ENCODE assay signal across 14 cellular contexts in genomic region chr17:67608691-67609090, GRCh38.
DNase-seq lines count a peak whose midpoint lies in the region; ATAC-seq and TF ChIP-seq lines count a peak whose summit lies in the region.
"Had no signal": no experiment of that assay in that cellular context is flagged by ENCODE, and none has a peak within 500 bp of the region (broad histone marks: within the 10 kb centered on the region; RNA-seq: fewer than 3 reads in every experiment).

No MANE protein-coding gene starts in this region.

- no peaks in the 10 kb centered on the region for H3K9me3 ChIP-seq in Peyer's patch

- peak; percentile 65 for DNase-seq in Daoy (ENCODE audit: low read depth)
- peak; percentile 25 for DNase-seq in RKO (ENCODE audit: low spot score)
- DNase-seq in non-pigmented ciliary epithelial cell (ENCODE audit: low read depth): peak; percentile 13
- no peak for DNase-seq in progenitor cell of endocrine pancreas (ENCODE audit: low spot score, unreplicated experiment)
- no peak for DNase-seq in activated T-helper 1 cell treated with anti-CD3 and anti-CD28 coated beads, Interleukin-12 subunit alpha, Interleukin-12 subunit beta, Interleukin-2, Interleukin-4 antibody, amounts not matched to agents 30 ng/mL and 10 ng/mL and 1 ng/mL, durations not matched to agents 14 hours and 24 hours and 36 hours (ENCODE audit: low spot score)
- no peak for DNase-seq in Peyer's patch
- no peak for DNase-seq in NCI-H345 treated with DMSO at 0.1 percent for 48 hours (lab: John Stamatoyannopoulos, UW; ENCODE audit: unreplicated experiment)
- DNase-seq: activated CD8-positive, alpha-beta memory T cell treated with anti-CD3 and anti-CD28 coated beads, Interleukin-2, amount 10 ng/mL, durations not matched to agents 7 days and 5 days; activated naive CD4-positive, alpha-beta T cell treated with anti-CD3 and anti-CD28 coated beads, Interleukin-2, amount 10 ng/mL, durations not matched to agents 7 days and 5 days; CD4-positive, CD25-positive, alpha-beta regulatory T cell; immature natural killer cell; retina; WERI-Rb-1 had no signal

- no peak overlapping the region for H3K27ac ChIP-seq in Peyer's patch
- H3K27ac ChIP-seq: WERI-Rb-1 had no signal

- H3K4me1 ChIP-seq in Peyer's patch: peaks cover 0 to 8% (median 0%) of the 10 kb centered on the region in 4 donors

- ATAC-seq in esophagus mucosa: peak; percentile 88
- ATAC-seq: activated CD8-positive, alpha-beta memory T cell treated with anti-CD3 and anti-CD28 coated beads, Interleukin-2, amount 10 ng/mL, durations not matched to agents 7 days and 5 days had no signal

- H3K4me1 Mint-ChIP-seq in progenitor cell of endocrine pancreas (ENCODE audit: low read depth): no peaks in the 10 kb centered on the region
- no peaks in the 10 kb centered on the region for H3K4me1 Mint-ChIP-seq in activated T-helper 1 cell treated with anti-CD3 and anti-CD28 coated beads, Interleukin-12 subunit alpha, Interleukin-12 subunit beta, Interleukin-2, Interleukin-4 antibody, amounts not matched to agents 30 ng/mL and 10 ng/mL and 1 ng/mL, durations not matched to agents 14 hours and 24 hours and 36 hours (ENCODE audit: low read depth)

- TF ChIP-seq CTCF in progenitor cell of endocrine pancreas (IDR thresholded peaks at IDR 0.05; ENCODE audit: unreplicated experiment): no peak
- TF ChIP-seq CTCF in Peyer's patch (IDR thresholded peaks at IDR 0.05): no peak

- intact Hi-C loops in activated T-helper 1 cell treated with anti-CD3 and anti-CD28 coated beads, Interleukin-12 subunit alpha, Interleukin-12 subunit beta, Interleukin-2, Interleukin-4 antibody, amounts not matched to agents 30 ng/mL and 10 ng/mL and 1 ng/mL, durations not matched to agents 14 hours and 24 hours and 36 hours (cut with micrococcal nuclease): no loop called here

- H3K36me3 ChIP-seq in Peyer's patch: no peaks in the 10 kb centered on the region
- H3K36me3 ChIP-seq: WERI-Rb-1 had no signal

- no peak overlapping the region for H3K27ac Mint-ChIP-seq in progenitor cell of endocrine pancreas
- H3K27ac Mint-ChIP-seq in activated T-helper 1 cell treated with anti-CD3 and anti-CD28 coated beads, Interleukin-12 subunit alpha, Interleukin-12 subunit beta, Interleukin-2, Interleukin-4 antibody, amounts not matched to agents 30 ng/mL and 10 ng/mL and 1 ng/mL, durations not matched to agents 14 hours and 24 hours and 36 hours: no peak overlapping the region
- H3K27ac Mint-ChIP-seq: activated CD8-positive, alpha-beta memory T cell treated with anti-CD3 and anti-CD28 coated beads, Interleukin-2, amount 10 ng/mL, durations not matched to agents 7 days and 5 days; activated naive CD4-positive, alpha-beta T cell treated with anti-CD3 and anti-CD28 coated beads, Interleukin-2, amount 10 ng/mL, durations not matched to agents 7 days and 5 days had no signal

- H3K27me3 Mint-ChIP-seq in progenitor cell of endocrine pancreas: no peaks in the 10 kb centered on the region
- H3K27me3 Mint-ChIP-seq in activated T-helper 1 cell treated with anti-CD3 and anti-CD28 coated beads, Interleukin-12 subunit alpha, Interleukin-12 subunit beta, Interleukin-2, Interleukin-4 antibody, amounts not matched to agents 30 ng/mL and 10 ng/mL and 1 ng/mL, durations not matched to agents 14 hours and 24 hours and 36 hours (ENCODE audit: insufficient read depth): no peaks in the 10 kb centered on the region
- H3K27me3 Mint-ChIP-seq: activated CD8-positive, alpha-beta memory T cell treated with anti-CD3 and anti-CD28 coated beads, Interleukin-2, amount 10 ng/mL, durations not matched to agents 7 days and 5 days; activated naive CD4-positive, alpha-beta T cell treated with anti-CD3 and anti-CD28 coated beads, Interleukin-2, amount 10 ng/mL, durations not matched to agents 7 days and 5 days; CD4-positive, CD25-positive, alpha-beta regulatory T cell had no signal

- H3K27me3 ChIP-seq in Peyer's patch: no peaks in the 10 kb centered on the region

- TF ChIP-seq POLR2A in Peyer's patch (IDR thresholded peaks at IDR 0.05): no peak

- H3K4me3 ChIP-seq in Peyer's patch: no peak overlapping the region

- no peak overlapping the region for H3K4me3 Mint-ChIP-seq in progenitor cell of endocrine pancreas (ENCODE audit: low read depth)
- no peak overlapping the region for H3K4me3 Mint-ChIP-seq in activated T-helper 1 cell treated with anti-CD3 and anti-CD28 coated beads, Interleukin-12 subunit alpha, Interleukin-12 subunit beta, Interleukin-2, Interleukin-4 antibody, amounts not matched to agents 30 ng/mL and 10 ng/mL and 1 ng/mL, durations not matched to agents 14 hours and 24 hours and 36 hours
- H3K4me3 Mint-ChIP-seq: activated CD8-positive, alpha-beta memory T cell treated with anti-CD3 and anti-CD28 coated beads, Interleukin-2, amount 10 ng/mL, durations not matched to agents 7 days and 5 days; activated naive CD4-positive, alpha-beta T cell treated with anti-CD3 and anti-CD28 coated beads, Interleukin-2, amount 10 ng/mL, durations not matched to agents 7 days and 5 days; CD4-positive, CD25-positive, alpha-beta regulatory T cell; immature natural killer cell had no signal

- H3K36me3 Mint-ChIP-seq in progenitor cell of endocrine pancreas (ENCODE audit: insufficient read depth): peaks cover 2% of the 10 kb centered on the region
- H3K36me3 Mint-ChIP-seq in activated T-helper 1 cell treated with anti-CD3 and anti-CD28 coated beads, Interleukin-12 subunit alpha, Interleukin-12 subunit beta, Interleukin-2, Interleukin-4 antibody, amounts not matched to agents 30 ng/mL and 10 ng/mL and 1 ng/mL, durations not matched to agents 14 hours and 24 hours and 36 hours (ENCODE audit: low read depth): no peaks in the 10 kb centered on the region
- H3K36me3 Mint-ChIP-seq: activated naive CD4-positive, alpha-beta T cell treated with anti-CD3 and anti-CD28 coated beads, Interleukin-2, amount 10 ng/mL, durations not matched to agents 7 days and 5 days had no signal

- no peaks in the 10 kb centered on the region for H3K9me3 Mint-ChIP-seq in progenitor cell of endocrine pancreas (ENCODE audit: low read depth)
- no peaks in the 10 kb centered on the region for H3K9me3 Mint-ChIP-seq in activated T-helper 1 cell treated with anti-CD3 and anti-CD28 coated beads, Interleukin-12 subunit alpha, Interleukin-12 subunit beta, Interleukin-2, Interleukin-4 antibody, amounts not matched to agents 30 ng/mL and 10 ng/mL and 1 ng/mL, durations not matched to agents 14 hours and 24 hours and 36 hours
- H3K9me3 Mint-ChIP-seq: activated naive CD4-positive, alpha-beta T cell treated with anti-CD3 and anti-CD28 coated beads, Interleukin-2, amount 10 ng/mL, durations not matched to agents 7 days and 5 days; CD4-positive, CD25-positive, alpha-beta regulatory T cell; immature natural killer cell had no signal

Comparison
In these comparisons a context has a peak if more than half of its experiments do, and no peak if none do; other contexts are left out.
1. DNase-seq: peak in Daoy (single experiment), RKO (single experiment) and non-pigmented ciliary epithelial cell (single experiment); none in progenitor cell of endocrine pancreas (single experiment), activated T-helper 1 cell treated with anti-CD3 and anti-CD28 coated beads, Interleukin-12 subunit alpha, Interleukin-12 subunit beta, Interleukin-2, Interleukin-4 antibody, amounts not matched to agents 30 ng/mL and 10 ng/mL and 1 ng/mL, durations not matched to agents 14 hours and 24 hours and 36 hours (single experiment), Peyer's patch (0 of 3) and NCI-H345 treated with DMSO at 0.1 percent for 48 hours (single experiment).